17 cellular contexts compared by ENCODE assay signal in genomic region chr17:1727258-1727789, GRCh38. TPM values are rescaled to one million over a fixed set of nuclear protein-coding genes. Genes with fewer than 3 reads are reported as not detected.
"Had no signal": no experiment of that assay in that cellular context is flagged by ENCODE, and none has a peak within 500 bp of the region (broad histone marks: within the 10 kb centered on the region; RNA-seq: fewer than 3 reads in every experiment).

No MANE protein-coding gene starts in this region.

- DNase-seq: activated CD4-positive, alpha-beta T cell treated with anti-CD3 and anti-CD28 coated beads for 36 hours; activated CD4-positive, alpha-beta T cell treated with anti-CD3 and anti-CD28 coated beads, Interleukin-2, amount 50 U/mL, for 48 hours; activated gamma-delta T cell; amniotic stem cell; dorsolateral prefrontal cortex; foreskin fibroblast; hippocampal formation; left ventricle myocardium inferior; mucosa of descending colon; naive thymus-derived CD4-positive, alpha-beta T cell; stimulated activated naive CD4-positive, alpha-beta T cell; SW 1271 had no signal

- H3K4me3 Mint-ChIP-seq: activated CD4-positive, alpha-beta T cell treated with anti-CD3 and anti-CD28 coated beads for 36 hours; activated naive CD8-positive, alpha-beta T cell had no signal

- H3K4me3 ChIP-seq: cardiac muscle cell, dorsolateral prefrontal cortex, left ventricle myocardium inferior, mucosa of descending colon, pancreas had no signal

- H3K27me3 ChIP-seq: cardiac muscle cell, dorsolateral prefrontal cortex, pancreas had no signal

- H3K27ac ChIP-seq: cardiac muscle cell, dorsolateral prefrontal cortex, left ventricle myocardium inferior, pancreas had no signal

- H3K27ac Mint-ChIP-seq: activated CD4-positive, alpha-beta T cell treated with anti-CD3 and anti-CD28 coated beads for 36 hours; activated naive CD8-positive, alpha-beta T cell; memory B cell had no signal

- FAIRE-seq: keratinocyte, pancreas had no signal

- H3K9me3 ChIP-seq: left ventricle myocardium inferior, mucosa of descending colon, pancreas had no signal

- H3K9me3 Mint-ChIP-seq: memory B cell; naive thymus-derived CD4-positive, alpha-beta T cell had no signal

- H3K36me3 ChIP-seq: cardiac muscle cell had no signal

- H3K27me3 Mint-ChIP-seq: activated CD4-positive, alpha-beta T cell treated with anti-CD3 and anti-CD28 coated beads for 36 hours; activated naive CD8-positive, alpha-beta T cell; memory B cell; naive thymus-derived CD4-positive, alpha-beta T cell had no signal

- ATAC-seq: activated CD4-positive, alpha-beta T cell treated with anti-CD3 and anti-CD28 coated beads for 36 hours; mucosa of descending colon; naive thymus-derived CD4-positive, alpha-beta T cell; pancreas had no signal

- H3K36me3 Mint-ChIP-seq: activated naive CD8-positive, alpha-beta T cell had no signal

RNA-seq across cellular contexts. Expression of gene SERPINF2, which starts 15.3 kb away (rescaled TPM):
- polyA plus RNA-seq: cardiac muscle cell; naive thymus-derived CD4-positive, alpha-beta T cell had no signal

RNA-seq across cellular contexts. Expression of gene TLCD2, which starts 17.1 kb away (rescaled TPM):
- polyA plus RNA-seq: naive thymus-derived CD4-positive, alpha-beta T cell had no signal
